ENCODE assay signal across 17 cellular contexts in genomic region chr20:41469868-41470267, GRCh38.
"Had no signal": no experiment of that assay in that cellular context is flagged by ENCODE, and none has a peak within 500 bp of the region (broad histone marks: within the 10 kb centered on the region; RNA-seq: fewer than 3 reads in every experiment).

No MANE protein-coding gene starts in this region.

- H3K4me3 ChIP-seq: body of pancreas, gastroesophageal sphincter, lower lobe of right lung, neural progenitor cell, prostate gland, skin epidermis had no signal

- ATAC-seq: activated CD8-positive, alpha-beta memory T cell treated with anti-CD3 and anti-CD28 coated beads, Interleukin-2, amount 10 ng/mL, durations not matched to agents 7 days and 5 days; body of pancreas; gastroesophageal sphincter; lower lobe of right lung had no signal

- H3K9me3 Mint-ChIP-seq: activated CD4-positive, alpha-beta memory T cell treated with anti-CD3 and anti-CD28 coated beads, Interleukin-2, amount 10 ng/mL, durations not matched to agents 7 days and 5 days; neural progenitor cell; stimulated activated naive CD8-positive, alpha-beta T cell treated with anti-CD3 and anti-CD28 coated beads, Interleukin-15, Interleukin-2, amounts not matched to agents 100 ng/mL and 50 ng/mL, for 24 hours had no signal

- H3K27ac ChIP-seq: body of pancreas, epithelial cell of prostate, gastroesophageal sphincter, lower lobe of right lung, neural progenitor cell, prostate gland, skin epidermis had no signal

- H3K36me3 ChIP-seq: prostate gland had no signal

- H3K9ac ChIP-seq: neural progenitor cell had no signal

- H3K4me1 ChIP-seq: lower lobe of right lung, neural progenitor cell, prostate gland had no signal

- H3K4me1 Mint-ChIP-seq: activated B cell treated with CpG ODN at 0.5 μM for 24 hours; activated CD4-positive, alpha-beta memory T cell treated with anti-CD3 and anti-CD28 coated beads, Interleukin-2, amount 10 ng/mL, durations not matched to agents 7 days and 5 days; activated CD8-positive, alpha-beta memory T cell treated with anti-CD3 and anti-CD28 coated beads, Interleukin-2, amount 10 ng/mL, durations not matched to agents 7 days and 5 days; activated naive CD8-positive, alpha-beta T cell treated with anti-CD3 and anti-CD28 coated beads, Interleukin-2, amount 10 ng/mL, durations not matched to agents 7 days and 5 days; endodermal cell; neural progenitor cell had no signal

- H3K27me3 Mint-ChIP-seq: activated B cell treated with CpG ODN at 0.5 μM for 24 hours; activated CD4-positive, alpha-beta memory T cell treated with anti-CD3 and anti-CD28 coated beads, Interleukin-2, amount 10 ng/mL, durations not matched to agents 7 days and 5 days; activated CD8-positive, alpha-beta memory T cell treated with anti-CD3 and anti-CD28 coated beads, Interleukin-2, amount 10 ng/mL, durations not matched to agents 7 days and 5 days; activated naive CD8-positive, alpha-beta T cell treated with anti-CD3 and anti-CD28 coated beads, Interleukin-2, amount 10 ng/mL, durations not matched to agents 7 days and 5 days; stimulated activated naive CD8-positive, alpha-beta T cell treated with anti-CD3 and anti-CD28 coated beads, Interleukin-15, Interleukin-2, amounts not matched to agents 100 ng/mL and 50 ng/mL, for 24 hours had no signal

- H3K27ac Mint-ChIP-seq: activated B cell treated with CpG ODN at 0.5 μM for 24 hours; activated CD4-positive, alpha-beta memory T cell treated with anti-CD3 and anti-CD28 coated beads, Interleukin-2, amount 10 ng/mL, durations not matched to agents 7 days and 5 days; activated CD8-positive, alpha-beta memory T cell treated with anti-CD3 and anti-CD28 coated beads, Interleukin-2, amount 10 ng/mL, durations not matched to agents 7 days and 5 days; activated naive CD8-positive, alpha-beta T cell treated with anti-CD3 and anti-CD28 coated beads, Interleukin-2, amount 10 ng/mL, durations not matched to agents 7 days and 5 days; endodermal cell; neural progenitor cell; stimulated activated naive CD8-positive, alpha-beta T cell treated with anti-CD3 and anti-CD28 coated beads, Interleukin-15, Interleukin-2, amounts not matched to agents 100 ng/mL and 50 ng/mL, for 24 hours had no signal

- H3K27me3 ChIP-seq: body of pancreas, gastroesophageal sphincter, neural progenitor cell had no signal

- H3K4me3 Mint-ChIP-seq: activated B cell treated with CpG ODN at 0.5 μM for 24 hours; activated CD4-positive, alpha-beta memory T cell treated with anti-CD3 and anti-CD28 coated beads, Interleukin-2, amount 10 ng/mL, durations not matched to agents 7 days and 5 days; activated CD8-positive, alpha-beta memory T cell treated with anti-CD3 and anti-CD28 coated beads, Interleukin-2, amount 10 ng/mL, durations not matched to agents 7 days and 5 days; activated naive CD8-positive, alpha-beta T cell treated with anti-CD3 and anti-CD28 coated beads, Interleukin-2, amount 10 ng/mL, durations not matched to agents 7 days and 5 days; endodermal cell; neural progenitor cell; stimulated activated naive CD8-positive, alpha-beta T cell treated with anti-CD3 and anti-CD28 coated beads, Interleukin-15, Interleukin-2, amounts not matched to agents 100 ng/mL and 50 ng/mL, for 24 hours had no signal

- H2AFZ ChIP-seq: neural progenitor cell had no signal

- H3K9me3 ChIP-seq: body of pancreas, lower lobe of right lung, prostate gland had no signal

- DNase-seq: activated B cell treated with CpG ODN at 0.5 μM for 24 hours; activated CD4-positive, alpha-beta memory T cell treated with anti-CD3 and anti-CD28 coated beads, Interleukin-2, amount 10 ng/mL, durations not matched to agents 7 days and 5 days; activated CD4-positive, alpha-beta T cell treated with anti-CD3 and anti-CD28 coated beads for 48 hours; activated CD8-positive, alpha-beta memory T cell treated with anti-CD3 and anti-CD28 coated beads, Interleukin-2, amount 10 ng/mL, durations not matched to agents 7 days and 5 days; activated naive CD8-positive, alpha-beta T cell treated with anti-CD3 and anti-CD28 coated beads, Interleukin-2, amount 10 ng/mL, durations not matched to agents 7 days and 5 days; body of pancreas; caudate nucleus; endodermal cell; lower lobe of right lung; stimulated activated CD4-positive, alpha-beta T cell treated with anti-CD3 and anti-CD28 coated beads, Interleukin-2, amount 100 ng/mL, for 48 hours; trophoblast cell had no signal

- H3K4me2 ChIP-seq: neural progenitor cell had no signal
